8 cellular contexts compared by ENCODE assay signal in the genomic region with DNA sequence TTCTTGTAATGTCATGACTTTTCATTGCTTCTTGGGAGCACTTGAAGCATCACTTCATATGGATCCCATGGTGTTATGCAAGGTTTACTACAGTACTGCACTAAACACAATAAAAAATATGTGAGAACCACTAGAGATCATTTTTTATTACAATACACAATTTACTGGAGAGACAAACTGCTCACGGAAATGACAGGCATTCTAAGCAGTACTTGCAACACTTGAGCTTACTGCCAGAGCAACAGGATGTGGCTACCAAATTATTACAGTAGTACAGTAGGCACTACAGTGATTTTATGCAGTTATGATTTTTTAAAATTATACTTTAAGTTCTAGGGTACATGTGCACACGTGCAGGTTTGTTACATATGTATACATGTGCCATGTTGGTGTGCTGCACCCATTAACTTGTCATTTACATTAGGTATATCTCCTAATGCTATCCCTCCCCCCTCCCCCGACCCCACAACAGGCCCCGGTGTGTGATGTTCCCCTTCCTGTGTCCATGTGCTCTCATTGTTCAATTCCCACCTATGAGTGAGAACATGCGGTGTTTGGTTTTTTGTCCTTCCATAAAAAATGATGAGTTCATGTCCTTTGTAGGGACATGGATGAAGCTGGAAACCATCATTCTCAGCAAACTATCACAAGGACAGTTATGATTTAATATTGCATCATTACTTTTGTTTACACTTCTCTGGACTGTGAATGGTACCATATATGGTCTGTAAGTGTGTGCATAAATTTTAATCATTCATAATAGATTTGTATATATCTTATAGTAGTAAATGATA. TPM values are rescaled to one million over a fixed set of nuclear protein-coding genes. Genes with fewer than 3 reads are reported as not detected.
DNase-seq lines count a peak whose midpoint lies in the region; ATAC-seq and TF ChIP-seq lines count a peak whose summit lies in the region.
"Not testable (repeated sequence)": the region's sequence is repeated elsewhere in the genome, so short reads cannot be mapped to it uniquely, and the experiment has no call there.

No MANE protein-coding gene starts in this region.

- peaks cover 23% of the 10 kb centered on the region for H3K36me3 Mint-ChIP-seq in CD4-positive, CD25-positive, alpha-beta regulatory T cell
- H3K36me3 Mint-ChIP-seq in GM23338 (ENCODE audit: low read depth) (peaks cover 12% of the 10 kb centered on the region; the same call in 2 of the 3 replicates), T-cell (peaks cover 17% of the 10 kb centered on the region)
- H3K36me3 Mint-ChIP-seq in activated T-cell treated with anti-CD3 and anti-CD28 coated beads, Interleukin-2, amount 50 U/mL, for 72 hours (ENCODE audit: insufficient read depth in 2 of 2), result not testable (repeated sequence)
- H3K36me3 Mint-ChIP-seq in stimulated activated effector memory CD8-positive, alpha-beta T cell treated with anti-CD3 and anti-CD28 coated beads, Interleukin-12 subunit alpha, Interleukin-12 subunit beta, amount 100 ng/mL, for 72 hours, result peaks cover 24% of the 10 kb centered on the region

- H3K4me2 ChIP-seq in GM23338, result not testable (repeated sequence)

- peaks cover 33% of the 10 kb centered on the region for H3K4me1 ChIP-seq in CD4-positive, CD25-positive, alpha-beta regulatory T cell (ENCODE audit: control insufficient read depth, insufficient read depth, low read length, poor library complexity, severe bottlenecking)
- H3K4me1 ChIP-seq in GM23338 (ENCODE audit: insufficient read depth), result not testable (repeated sequence)

- CTCF ChIA-PET in T-cell (lab: Charles Lee), result interaction anchor here in 1 of 2 donors (0.6 to 1.0 kb wide), 3 partner anchors 16 to 178 kb away, joined by 3 read pairs; no protein-coding TSS in a partner anchor

- ATAC-seq in CD4-positive, CD25-positive, alpha-beta regulatory T cell (ENCODE audit: low read depth in 2 of 2), result peak; percentile 100
- ATAC-seq in GM23338, result not testable (repeated sequence)
- peak; percentile 98 to 100 (median 100) for ATAC-seq in T-cell (replicated peaks in 1 of 4)
- peak; percentile 88 to 96 for ATAC-seq in activated T-cell treated with anti-CD3 and anti-CD28 coated beads, Interleukin-2, amount 50 U/mL, for 72 hours (replicated peaks in 1 of 2)
- ATAC-seq in stimulated activated effector memory CD8-positive, alpha-beta T cell treated with anti-CD3 and anti-CD28 coated beads, Interleukin-12 subunit alpha, Interleukin-12 subunit beta, amount 100 ng/mL, for 72 hours, result peak; percentile 81

- not testable (repeated sequence) for H3K9me3 Mint-ChIP-seq in CD4-positive, CD25-positive, alpha-beta regulatory T cell; GM23338; T-cell; activated T-cell treated with anti-CD3 and anti-CD28 coated beads, Interleukin-2, amount 50 U/mL, for 72 hours; stimulated activated effector memory CD8-positive, alpha-beta T cell treated with anti-CD3 and anti-CD28 coated beads, Interleukin-12 subunit alpha, Interleukin-12 subunit beta, amount 100 ng/mL, for 72 hours

- not testable (repeated sequence) for H3K27me3 Mint-ChIP-seq in CD4-positive, CD25-positive, alpha-beta regulatory T cell; GM23338 (ENCODE audit: insufficient read depth, low read depth, poor library complexity); T-cell; activated T-cell treated with anti-CD3 and anti-CD28 coated beads, Interleukin-2, amount 50 U/mL, for 72 hours (ENCODE audit: low read depth)

- H3F3A ChIP-seq in GM23338 (replicated peaks; ENCODE audit: low read depth), result not testable (repeated sequence)

- peak overlapping the region; percentile 1 to 72 (median 48) for H3K4me3 Mint-ChIP-seq in CD4-positive, CD25-positive, alpha-beta regulatory T cell
- not testable (repeated sequence) for H3K4me3 Mint-ChIP-seq in GM23338
- peak overlapping the region; percentile 2 to 55 (median 13) for H3K4me3 Mint-ChIP-seq in T-cell
- peak overlapping the region; percentile 53 to 83 for H3K4me3 Mint-ChIP-seq in activated T-cell treated with anti-CD3 and anti-CD28 coated beads, Interleukin-2, amount 50 U/mL, for 72 hours
- peak overlapping the region; percentile 11 for H3K4me3 Mint-ChIP-seq in stimulated activated effector memory CD8-positive, alpha-beta T cell treated with anti-CD3 and anti-CD28 coated beads, Interleukin-12 subunit alpha, Interleukin-12 subunit beta, amount 100 ng/mL, for 72 hours

- peak overlapping the region; percentile 76 for H3K27ac ChIP-seq in CD4-positive, CD25-positive, alpha-beta regulatory T cell (ENCODE audit: insufficient read depth, low read length, poor library complexity, severe bottlenecking)
- peak overlapping the region; percentile 69; the same call in 1 of the 2 replicates for H3K27ac ChIP-seq in GM23338 (ENCODE audit: low read depth)

- peak overlapping the region; percentile 45 for H3K4me3 ChIP-seq in CD4-positive, CD25-positive, alpha-beta regulatory T cell (ENCODE audit: low read depth, low read length)
- not testable (repeated sequence) for H3K4me3 ChIP-seq in GM23338; cardiac fibroblast (replicated peaks in 1 of 2; ENCODE audit: low read depth in 2 of 2, low read length in 2 of 2)

- peaks cover 20 to 44% (median 30%) of the 10 kb centered on the region in 4 donors for H3K4me1 Mint-ChIP-seq in CD4-positive, CD25-positive, alpha-beta regulatory T cell
- H3K4me1 Mint-ChIP-seq in GM23338, result not testable (repeated sequence)
- peaks cover 38 to 41% (median 39%) of the 10 kb centered on the region in 3 donors for H3K4me1 Mint-ChIP-seq in T-cell
- peaks cover 28% of the 10 kb centered on the region for H3K4me1 Mint-ChIP-seq in activated T-cell treated with anti-CD3 and anti-CD28 coated beads, Interleukin-2, amount 50 U/mL, for 72 hours (ENCODE audit: low read depth)
- peaks cover 18% of the 10 kb centered on the region for H3K4me1 Mint-ChIP-seq in stimulated activated effector memory CD8-positive, alpha-beta T cell treated with anti-CD3 and anti-CD28 coated beads, Interleukin-12 subunit alpha, Interleukin-12 subunit beta, amount 100 ng/mL, for 72 hours

- H3K9me2 ChIP-seq in GM23338 (ENCODE audit: insufficient read depth), result not testable (repeated sequence)

- TF ChIP-seq CTCF in GM23338 (conservative IDR thresholded peaks at IDR 0.05; ENCODE audit: low read depth in 2 of 2); cardiac fibroblast (IDR thresholded peaks at IDR 0.05; ENCODE audit: low read depth, low read length): not testable (repeated sequence)

- peak in 2 of 3 donors; percentile 75 to 87 for DNase-seq in CD4-positive, CD25-positive, alpha-beta regulatory T cell
- DNase-seq in GM23338 (ENCODE audit: low spot score); stimulated activated effector memory CD8-positive, alpha-beta T cell treated with anti-CD3 and anti-CD28 coated beads, Interleukin-12 subunit alpha, Interleukin-12 subunit beta, amount 100 ng/mL, for 72 hours (ENCODE audit: low spot score in 2 of 2): not testable (repeated sequence)
- peak; percentile 57 for DNase-seq in NAMALWA (ENCODE audit: low spot score)
- DNase-seq in T-cell, result peak in 24 of 34 experiments; percentile 7 to 63 (median 24)
- DNase-seq in activated T-cell treated with anti-CD3 and anti-CD28 coated beads, Interleukin-2, amount 50 U/mL, for 72 hours, result peak; percentile 10 to 27
- peak; percentile 23 to 43 for DNase-seq in cardiac fibroblast (ENCODE audit: low read depth in 2 of 2)
- peak; percentile 86 for DNase-seq in iris pigment epithelial cell (ENCODE audit: low read depth)

- not testable (repeated sequence) for H4K20me1 ChIP-seq in GM23338 (replicated peaks; ENCODE audit: insufficient read depth)

- peak overlapping the region; percentile 90 to 100 (median 93) for H3K27ac Mint-ChIP-seq in CD4-positive, CD25-positive, alpha-beta regulatory T cell
- H3K27ac Mint-ChIP-seq in GM23338, result not testable (repeated sequence)
- H3K27ac Mint-ChIP-seq in T-cell, result peak overlapping the region; percentile 90 to 95
- peak overlapping the region; percentile 98 for H3K27ac Mint-ChIP-seq in activated T-cell treated with anti-CD3 and anti-CD28 coated beads, Interleukin-2, amount 50 U/mL, for 72 hours
- H3K27ac Mint-ChIP-seq in stimulated activated effector memory CD8-positive, alpha-beta T cell treated with anti-CD3 and anti-CD28 coated beads, Interleukin-12 subunit alpha, Interleukin-12 subunit beta, amount 100 ng/mL, for 72 hours, result peak overlapping the region; percentile 79

- H2AFZ ChIP-seq in GM23338, result not testable (repeated sequence)

- POLR2A ChIA-PET in T-cell (lab: Charles Lee), result interaction anchor here (0.6 to 1.0 kb wide), 3 partner anchors 16 to 1987 kb away, joined by 3 to 4 read pairs (median 3); no protein-coding TSS in a partner anchor

- H3K79me2 ChIP-seq in GM23338 (replicated peaks; ENCODE audit: insufficient read depth), result not testable (repeated sequence)

- H3K36me3 ChIP-seq in CD4-positive, CD25-positive, alpha-beta regulatory T cell (ENCODE audit: control insufficient read depth, insufficient read depth, low read length); GM23338 (ENCODE audit: insufficient read depth): not testable (repeated sequence)

- H3K27me3 ChIP-seq in CD4-positive, CD25-positive, alpha-beta regulatory T cell (ENCODE audit: control insufficient read depth, insufficient read depth, low read length); GM23338 (ENCODE audit: insufficient read depth): not testable (repeated sequence)

- not testable (repeated sequence) for H3K9me3 ChIP-seq in CD4-positive, CD25-positive, alpha-beta regulatory T cell (ENCODE audit: control insufficient read depth in 2 of 2, low read length in 2 of 2)

RNA-seq across cellular contexts. Expression of a gene that starts 25.1 kb away (rescaled TPM):
- total RNA-seq in CD4-positive, CD25-positive, alpha-beta regulatory T cell, result 29.1 TPM
- polyA plus RNA-seq in CD4-positive, CD25-positive, alpha-beta regulatory T cell, result 1 to 10 TPM; 4.8 to 7.5 (median 6.3) TPM
- total RNA-seq in GM23338 (2014; rRNA removed; shearing (Covaris generic)), result 6.1 and 14.7 TPM in 2 replicates
- polyA plus RNA-seq in GM23338 (2016; fragmentation: Nextera tagmentation; extraction: Ambion mirVana), result 8.0 and 8.8 TPM in 2 replicates
- 10 to 100 TPM; 23.4 to 28.9 (median 27.1) TPM for total RNA-seq in T-cell
- total RNA-seq in activated T-cell treated with anti-CD3 and anti-CD28 coated beads, Interleukin-2, amount 50 U/mL, for 72 hours, result 10 to 100 TPM; 22.5 to 24.0 TPM
